8 cellular contexts compared by ENCODE assay signal in the genomic region with DNA sequence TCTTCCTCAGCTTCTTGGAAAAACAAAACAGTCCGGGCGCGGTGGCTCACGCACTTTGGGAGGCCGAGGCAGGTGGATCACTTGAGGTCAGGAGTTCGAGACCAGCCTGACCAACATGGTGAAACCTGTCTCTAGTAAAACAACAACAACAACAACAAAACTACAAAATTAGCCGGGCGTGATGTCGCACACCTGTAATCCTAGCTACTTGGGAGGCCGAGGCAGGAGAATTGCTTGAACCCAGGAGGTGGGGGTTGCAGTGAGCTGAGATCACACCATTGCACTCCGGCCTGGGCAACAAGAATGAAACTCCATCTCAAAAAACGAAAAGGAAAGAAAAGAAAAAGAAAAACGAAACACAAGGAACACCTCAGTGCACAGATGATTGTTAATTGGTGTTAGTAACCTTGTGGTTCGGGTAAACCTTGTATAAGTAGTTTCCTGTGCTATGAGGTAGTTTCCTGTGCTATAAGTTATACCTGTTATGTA. TPM values are rescaled to one million over a fixed set of nuclear protein-coding genes. Genes with fewer than 3 reads are reported as not detected.
DNase-seq lines count a peak whose midpoint lies in the region; ATAC-seq and TF ChIP-seq lines count a peak whose summit lies in the region.
"Not testable (repeated sequence)": the region's sequence is repeated elsewhere in the genome, so short reads cannot be mapped to it uniquely, and the experiment has no call there.

No MANE protein-coding gene starts in this region.

- not testable (repeated sequence) for H3K27me3 ChIP-seq in DND-41 (ENCODE audit: insufficient read depth, low read length, poor library complexity); colonic mucosa

- not testable (repeated sequence) for H3K36me3 Mint-ChIP-seq in IgD-negative memory B cell, memory B cell
- H3K36me3 Mint-ChIP-seq in stimulated activated naive B cell treated with anti-CD40 and anti-IgM and Interleukin-4, amounts not matched to agents 10 μg/mL and 1 μg/mL and 100 μg/mL, for 72 hours: peaks cover 16 to 31% of the 10 kb centered on the region in 2 donors

- intact Hi-C loops in colonic mucosa (cut with DNase I): loop anchor here (5.0 kb wide), 1 partner anchor 136 kb away; the partner anchor contains the start of gene TMBIM4

- H3K9ac ChIP-seq in DND-41 (ENCODE audit: low read depth, low read length): peak overlapping the region; percentile 83
- peak overlapping the region; percentile 14 to 59 for H3K9ac ChIP-seq in colonic mucosa (ENCODE audit: low read depth in 2 of 2, low read length in 2 of 2)

- not testable (repeated sequence) for H4K20me1 ChIP-seq in DND-41 (ENCODE audit: insufficient read depth, low read length)

- not testable (repeated sequence) for H3K36me3 ChIP-seq in DND-41 (ENCODE audit: insufficient read depth, low read length); colonic mucosa

- not testable (repeated sequence) for TF ChIP-seq CTCF in DND-41 (IDR thresholded peaks at IDR 0.05; ENCODE audit: borderline replicate concordance, extremely low read depth, low read length, poor library complexity, severe bottlenecking); colonic mucosa (IDR thresholded peaks at IDR 0.05)

- peak overlapping the region; percentile 96 for H3K4me2 ChIP-seq in DND-41 (ENCODE audit: insufficient read depth, low read length)

- H3K27ac Mint-ChIP-seq in IgD-negative memory B cell (peak overlapping the region; percentile 78 to 97 (median 97)), memory B cell (peak overlapping the region; percentile 95)
- H3K27ac Mint-ChIP-seq in stimulated activated naive B cell treated with anti-CD40 and anti-IgM and Interleukin-4, amounts not matched to agents 10 μg/mL and 1 μg/mL and 100 μg/mL, for 72 hours: peak overlapping the region; percentile 87

- H3K4me1 ChIP-seq in DND-41 (ENCODE audit: insufficient read depth, low read length): peaks cover 40% of the 10 kb centered on the region
- H3K4me1 ChIP-seq in colonic mucosa: not testable (repeated sequence)

- H3K9me3 ChIP-seq in DND-41 (ENCODE audit: insufficient read depth, low read length, severe bottlenecking); colonic mucosa: not testable (repeated sequence)

- H2AFZ ChIP-seq in DND-41 (ENCODE audit: low read depth, low read length): not testable (repeated sequence)

- H3K27me3 Mint-ChIP-seq in IgD-negative memory B cell; memory B cell; stimulated activated naive B cell treated with anti-CD40 and anti-IgM and Interleukin-4, amounts not matched to agents 10 μg/mL and 1 μg/mL and 100 μg/mL, for 72 hours: not testable (repeated sequence)

- H3K4me3 Mint-ChIP-seq in IgD-negative memory B cell (peak overlapping the region; percentile 98 to 100 (median 100)), memory B cell (peak overlapping the region; percentile 98)
- peak overlapping the region; percentile 96 to 99 for H3K4me3 Mint-ChIP-seq in stimulated activated naive B cell treated with anti-CD40 and anti-IgM and Interleukin-4, amounts not matched to agents 10 μg/mL and 1 μg/mL and 100 μg/mL, for 72 hours

- ATAC-seq in DND-41 (ENCODE audit: insufficient read depth, low read depth); stimulated activated naive B cell treated with anti-CD40 and anti-IgM and Interleukin-4, amounts not matched to agents 10 μg/mL and 1 μg/mL and 100 μg/mL, for 72 hours (replicated peaks): not testable (repeated sequence)
- ATAC-seq in GM19395 (IDR thresholded peaks at IDR 0.05; ENCODE audit: unreplicated experiment): peak; percentile 61
- ATAC-seq in HG02852 (IDR thresholded peaks at IDR 0.05; ENCODE audit: unreplicated experiment): peak; percentile 42
- ATAC-seq in memory B cell (ENCODE audit: low read depth): peak; percentile 17

- not testable (repeated sequence) for H3K9me3 Mint-ChIP-seq in IgD-negative memory B cell; memory B cell; stimulated activated naive B cell treated with anti-CD40 and anti-IgM and Interleukin-4, amounts not matched to agents 10 μg/mL and 1 μg/mL and 100 μg/mL, for 72 hours

- H3K4me3 ChIP-seq in DND-41 (ENCODE audit: low read depth in 1 of 2, low read length in 2 of 2) (peak overlapping the region; percentile 70 to 94; a peak in 3 of 4 replicates), colonic mucosa (peak overlapping the region; percentile 74)

- DNase-seq in DND-41; memory B cell (ENCODE audit: low spot score in 2 of 2); stimulated activated naive B cell treated with anti-CD40 and anti-IgM and Interleukin-4, amounts not matched to agents 10 μg/mL and 1 μg/mL and 100 μg/mL, for 72 hours: not testable (repeated sequence)
- DNase-seq in activated CD4-positive, alpha-beta T cell treated with anti-CD3 and anti-CD28 coated beads, Interleukin-2, amount 50 U/mL, for 48 hours: peak; percentile 28 to 34
- DNase-seq in colonic mucosa: peak; percentile 35

- peak overlapping the region; percentile 13; the same call in 1 of the 2 replicates for H3K27ac ChIP-seq in DND-41 (ENCODE audit: low read length)
- H3K27ac ChIP-seq in colonic mucosa: peak overlapping the region; percentile 95

- peaks cover 28 to 35% (median 30%) of the 10 kb centered on the region in 3 donors for H3K4me1 Mint-ChIP-seq in IgD-negative memory B cell
- peaks cover 25% of the 10 kb centered on the region for H3K4me1 Mint-ChIP-seq in memory B cell
- peaks cover 23 to 41% of the 10 kb centered on the region in 2 donors for H3K4me1 Mint-ChIP-seq in stimulated activated naive B cell treated with anti-CD40 and anti-IgM and Interleukin-4, amounts not matched to agents 10 μg/mL and 1 μg/mL and 100 μg/mL, for 72 hours

- H3K79me2 ChIP-seq in DND-41 (ENCODE audit: insufficient read depth, low read length): peaks cover 26% of the 10 kb centered on the region

RNA-seq across cellular contexts. Expression of gene HELB, which starts 1.1 kb away (rescaled TPM):
- polyA plus RNA-seq in IgD-negative memory B cell: 6.9 TPM
- 1 to 10 TPM; 4.5 to 5.2 TPM for total RNA-seq in colonic mucosa
